In the genomic region with DNA sequence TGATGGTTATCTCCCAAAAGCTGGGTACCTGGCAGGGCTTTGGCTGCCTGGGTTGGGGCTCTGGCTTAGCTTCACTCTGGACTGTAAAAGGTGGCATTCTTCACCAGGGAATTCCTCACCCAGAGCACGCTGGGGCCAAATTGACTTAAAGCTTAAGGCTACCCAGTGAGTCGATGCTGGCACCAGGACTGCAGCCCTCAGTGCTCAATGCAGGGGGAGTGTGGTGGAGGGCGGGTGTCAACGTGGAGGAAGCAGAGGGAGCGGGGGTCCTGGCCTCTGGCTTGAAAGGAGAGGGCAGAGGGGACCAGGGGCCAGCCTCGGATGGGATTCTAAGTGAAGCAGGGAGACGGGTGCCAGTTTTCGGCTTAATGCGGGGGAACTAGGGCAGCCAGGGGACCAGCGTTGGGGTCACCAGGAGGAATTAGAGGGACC, we compare ENCODE assay signal across 8 cellular contexts. TPM values are rescaled to one million over a fixed set of nuclear protein-coding genes. Genes with fewer than 3 reads are reported as not detected.
DNase-seq lines count a peak whose midpoint lies in the region; ATAC-seq and TF ChIP-seq lines count a peak whose summit lies in the region.

No MANE protein-coding gene starts in this region.

- CTCF ChIA-PET in activated B cell treated with CpG ODN at 0.5 μM for 24 hours (lab: Charles Lee), result no interaction called here

- H3K36me3 Mint-ChIP-seq in activated T-cell treated with anti-CD3 and anti-CD28 coated beads, Interleukin-2, amount 50 U/mL, for 24 hours (ENCODE audit: low read depth), result peaks cover 63% of the 10 kb centered on the region
- peaks cover 36% of the 10 kb centered on the region for H3K36me3 Mint-ChIP-seq in activated B cell treated with CpG ODN at 0.5 μM for 24 hours (ENCODE audit: low read depth)
- H3K36me3 Mint-ChIP-seq in stimulated activated naive B cell treated with anti-CD40 and anti-IgM and Interleukin-4, amounts not matched to agents 10 μg/mL and 1 μg/mL and 100 μg/mL, for 72 hours, result peaks cover 11 to 35% of the 10 kb centered on the region in 2 donors

- peak overlapping the region; percentile 95 for H3K27ac ChIP-seq in right cardiac atrium (ENCODE audit: low read length)

- no peak for TF ChIP-seq POLR2A in GM18505 (IDR thresholded peaks at IDR 0.05; ENCODE audit: borderline replicate concordance, extremely low read depth, insufficient read depth, insufficient read length)

- no peaks in the 10 kb centered on the region for H3K9me3 ChIP-seq in right cardiac atrium (ENCODE audit: control insufficient read depth, low read length)

- peaks cover 5% of the 10 kb centered on the region for H3K27me3 Mint-ChIP-seq in activated T-cell treated with anti-CD3 and anti-CD28 coated beads, Interleukin-2, amount 50 U/mL, for 24 hours
- H3K27me3 Mint-ChIP-seq in activated B cell treated with CpG ODN at 0.5 μM for 24 hours, result no peaks in the 10 kb centered on the region
- H3K27me3 Mint-ChIP-seq in stimulated activated naive B cell treated with anti-CD40 and anti-IgM and Interleukin-4, amounts not matched to agents 10 μg/mL and 1 μg/mL and 100 μg/mL, for 72 hours, result no peaks in the 10 kb centered on the region

- H3K27ac Mint-ChIP-seq in activated T-cell treated with anti-CD3 and anti-CD28 coated beads, Interleukin-2, amount 50 U/mL, for 24 hours, result peak overlapping the region; percentile 63
- peak overlapping the region; percentile 66 for H3K27ac Mint-ChIP-seq in activated B cell treated with CpG ODN at 0.5 μM for 24 hours
- H3K27ac Mint-ChIP-seq in stimulated activated naive B cell treated with anti-CD40 and anti-IgM and Interleukin-4, amounts not matched to agents 10 μg/mL and 1 μg/mL and 100 μg/mL, for 72 hours, result peak overlapping the region; percentile 86

- intact Hi-C loops in activated B cell treated with CpG ODN at 0.5 μM for 24 hours (cut with micrococcal nuclease), result no loop called here
- intact Hi-C loops in right cardiac atrium (cut with DNase I), result no loop called here

- peak overlapping the region; percentile 67 for H3K4me3 Mint-ChIP-seq in activated T-cell treated with anti-CD3 and anti-CD28 coated beads, Interleukin-2, amount 50 U/mL, for 24 hours
- H3K4me3 Mint-ChIP-seq in activated B cell treated with CpG ODN at 0.5 μM for 24 hours, result peak overlapping the region; percentile 74
- H3K4me3 Mint-ChIP-seq in stimulated activated naive B cell treated with anti-CD40 and anti-IgM and Interleukin-4, amounts not matched to agents 10 μg/mL and 1 μg/mL and 100 μg/mL, for 72 hours, result peak overlapping the region; percentile 80 to 81

- no peak for TF ChIP-seq CTCF in activated B cell treated with CpG ODN at 0.5 μM for 24 hours (IDR thresholded peaks at IDR 0.05)

- ATAC-seq in activated B cell treated with CpG ODN at 0.5 μM for 24 hours (ENCODE audit: low read depth), result peak; percentile 32
- ATAC-seq in right cardiac atrium, result peak; percentile 4 to 27
- peak; percentile 4 to 24 for ATAC-seq in stimulated activated naive B cell treated with anti-CD40 and anti-IgM and Interleukin-4, amounts not matched to agents 10 μg/mL and 1 μg/mL and 100 μg/mL, for 72 hours (replicated peaks)
- ATAC-seq in GM18505 (IDR thresholded peaks at IDR 0.05; ENCODE audit: unreplicated experiment), result no peak

- no peaks in the 10 kb centered on the region for H3K27me3 ChIP-seq in right cardiac atrium (ENCODE audit: control insufficient read depth, insufficient read depth)

- peaks cover 7% of the 10 kb centered on the region for H3K4me1 ChIP-seq in right cardiac atrium (ENCODE audit: control insufficient read depth, insufficient read depth, low read length)

- WGBS in right cardiac atrium, result 6% methylated on average over 10 of the region's 10 CpGs

- no peak for DNase-seq in activated T-cell treated with anti-CD3 and anti-CD28 coated beads, Interleukin-2, amount 50 U/mL, for 24 hours
- DNase-seq in activated T-cell treated with anti-CD3 and anti-CD28 coated beads for 4 hours (no peak), activated B cell treated with CpG ODN at 0.5 μM for 24 hours (no peak), right cardiac atrium (no peak), nucleus accumbens (lab: John Stamatoyannopoulos, UW) (no peak), HK-2 (ENCODE audit: unreplicated experiment) (no peak)
- no peak for DNase-seq in stimulated activated naive B cell treated with anti-CD40 and anti-IgM and Interleukin-4, amounts not matched to agents 10 μg/mL and 1 μg/mL and 100 μg/mL, for 72 hours

- POLR2A ChIA-PET in activated B cell treated with CpG ODN at 0.5 μM for 24 hours (lab: Charles Lee), result interaction anchor here (1.0 kb wide), 1 partner anchor 104 kb away, joined by 3 read pairs; a partner anchor contains a TSS

- no peaks in the 10 kb centered on the region for H3K9me3 Mint-ChIP-seq in activated T-cell treated with anti-CD3 and anti-CD28 coated beads, Interleukin-2, amount 50 U/mL, for 24 hours
- H3K9me3 Mint-ChIP-seq in activated B cell treated with CpG ODN at 0.5 μM for 24 hours, result no peaks in the 10 kb centered on the region
- no peaks in the 10 kb centered on the region for H3K9me3 Mint-ChIP-seq in stimulated activated naive B cell treated with anti-CD40 and anti-IgM and Interleukin-4, amounts not matched to agents 10 μg/mL and 1 μg/mL and 100 μg/mL, for 72 hours

- H3K4me1 Mint-ChIP-seq in activated T-cell treated with anti-CD3 and anti-CD28 coated beads, Interleukin-2, amount 50 U/mL, for 24 hours (ENCODE audit: low read depth), result peaks cover 26% of the 10 kb centered on the region
- H3K4me1 Mint-ChIP-seq in activated B cell treated with CpG ODN at 0.5 μM for 24 hours, result peaks cover 8% of the 10 kb centered on the region
- H3K4me1 Mint-ChIP-seq in stimulated activated naive B cell treated with anti-CD40 and anti-IgM and Interleukin-4, amounts not matched to agents 10 μg/mL and 1 μg/mL and 100 μg/mL, for 72 hours, result peaks cover 16 to 23% of the 10 kb centered on the region in 2 donors

- peak overlapping the region; percentile 60 for H3K4me3 ChIP-seq in right cardiac atrium (ENCODE audit: low read length)

RNA-seq across cellular contexts. Expression of a gene that starts 0.4 kb away (rescaled TPM):
- total RNA-seq in activated B cell treated with CpG ODN at 0.5 μM for 24 hours (52.5 and 56.0 TPM in 2 replicates), right cardiac atrium (10 to 100 TPM; 48.6 to 54.0 (median 53.0) TPM)
- polyA plus RNA-seq in right cardiac atrium, result 88.7 TPM

RNA-seq across cellular contexts. Expression of a gene that starts 6.5 kb away (rescaled TPM):
- 112 and 127 TPM in 2 replicates for total RNA-seq in activated B cell treated with CpG ODN at 0.5 μM for 24 hours
- total RNA-seq in right cardiac atrium, result 10 to 100 TPM; 82.7 to 99.3 (median 96.9) TPM
- 102 TPM for polyA plus RNA-seq in right cardiac atrium

RNA-seq across cellular contexts. Expression of a gene that starts 14.6 kb away (rescaled TPM):
- total RNA-seq in activated B cell treated with CpG ODN at 0.5 μM for 24 hours (58.9 and 69.5 TPM in 2 replicates), right cardiac atrium (10 to 100 TPM; 26.5 to 34.0 (median 29.6) TPM)
- polyA plus RNA-seq in right cardiac atrium, result 12.2 TPM

RNA-seq across cellular contexts. Expression of a gene that starts 15.0 kb away (rescaled TPM):
- total RNA-seq in activated B cell treated with CpG ODN at 0.5 μM for 24 hours (36.6 and 38.8 TPM in 2 replicates), right cardiac atrium (10 to 100 TPM; 73.7 to 83.8 (median 77.4) TPM)
- polyA plus RNA-seq in right cardiac atrium, result 63.1 TPM

RNA-seq across cellular contexts. Expression of a gene that starts 32.2 kb away (rescaled TPM):
- total RNA-seq in activated B cell treated with CpG ODN at 0.5 μM for 24 hours (50.5 and 66.1 TPM in 2 replicates), right cardiac atrium (10 to 100 TPM; 38.0 to 45.0 (median 39.0) TPM)
- polyA plus RNA-seq in right cardiac atrium, result 43.9 TPM
